In genomic region chr4:2252530-2252924, GRCh38 we compare ENCODE assay signal across 2 cellular contexts.
TF ChIP-seq lines count a peak whose summit lies in the region.

No MANE protein-coding gene starts in this region.

TF ChIP-seq in SK-N-SH, 30 proteins besides CTCF, POLR2A, EP300 and RAD21 (continued from another document):
- TF ChIP-seq REST (IDR thresholded peaks at IDR 0.05; ENCODE audit: low read depth, low read length) (no peak), USF2 (IDR thresholded peaks at IDR 0.05; ENCODE audit: borderline replicate concordance, low read depth, low read length) (no peak), ZBTB33 (IDR thresholded peaks at IDR 0.05; ENCODE audit: borderline replicate concordance, low read depth) (no peak), TEAD4 (IDR thresholded peaks at IDR 0.05; ENCODE audit: borderline replicate concordance, insufficient read depth) (no peak), ELF1 (IDR thresholded peaks at IDR 0.05) (no peak), RCOR1 (IDR thresholded peaks at IDR 0.05; ENCODE audit: low read length) (no peak)

TF ChIP-seq in SK-N-SH treated with all-trans-retinoic acid at 6 μM for 48 hours, 23 proteins besides CTCF, POLR2A, EP300 and RAD21 (continued from another document):
- TF ChIP-seq, protein P1, sequence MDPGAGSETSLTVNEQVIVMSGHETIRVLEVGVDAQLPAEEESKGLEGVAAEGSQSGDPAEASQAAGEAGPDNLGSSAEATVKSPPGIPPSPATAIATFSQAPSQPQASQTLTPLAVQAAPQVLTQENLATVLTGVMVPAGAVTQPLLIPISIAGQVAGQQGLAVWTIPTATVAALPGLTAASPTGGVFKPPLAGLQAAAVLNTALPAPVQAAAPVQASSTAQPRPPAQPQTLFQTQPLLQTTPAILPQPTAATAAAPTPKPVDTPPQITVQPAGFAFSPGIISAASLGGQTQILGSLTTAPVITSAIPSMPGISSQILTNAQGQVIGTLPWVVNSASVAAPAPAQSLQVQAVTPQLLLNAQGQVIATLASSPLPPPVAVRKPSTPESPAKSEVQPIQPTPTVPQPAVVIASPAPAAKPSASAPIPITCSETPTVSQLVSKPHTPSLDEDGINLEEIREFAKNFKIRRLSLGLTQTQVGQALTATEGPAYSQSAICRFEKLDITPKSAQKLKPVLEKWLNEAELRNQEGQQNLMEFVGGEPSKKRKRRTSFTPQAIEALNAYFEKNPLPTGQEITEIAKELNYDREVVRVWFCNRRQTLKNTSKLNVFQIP (CRISPR knock-in tag; IDR thresholded peaks at IDR 0.05; ENCODE audit: borderline replicate concordance, low read depth) = no peak
- TF ChIP-seq ESRRG (CRISPR knock-in tag; IDR thresholded peaks at IDR 0.05) = no peak
- TF ChIP-seq ZNF565 (CRISPR knock-in tag; conservative IDR thresholded peaks at IDR 0.05; ENCODE audit: low read depth) = no peak
- TF ChIP-seq, protein P2, sequence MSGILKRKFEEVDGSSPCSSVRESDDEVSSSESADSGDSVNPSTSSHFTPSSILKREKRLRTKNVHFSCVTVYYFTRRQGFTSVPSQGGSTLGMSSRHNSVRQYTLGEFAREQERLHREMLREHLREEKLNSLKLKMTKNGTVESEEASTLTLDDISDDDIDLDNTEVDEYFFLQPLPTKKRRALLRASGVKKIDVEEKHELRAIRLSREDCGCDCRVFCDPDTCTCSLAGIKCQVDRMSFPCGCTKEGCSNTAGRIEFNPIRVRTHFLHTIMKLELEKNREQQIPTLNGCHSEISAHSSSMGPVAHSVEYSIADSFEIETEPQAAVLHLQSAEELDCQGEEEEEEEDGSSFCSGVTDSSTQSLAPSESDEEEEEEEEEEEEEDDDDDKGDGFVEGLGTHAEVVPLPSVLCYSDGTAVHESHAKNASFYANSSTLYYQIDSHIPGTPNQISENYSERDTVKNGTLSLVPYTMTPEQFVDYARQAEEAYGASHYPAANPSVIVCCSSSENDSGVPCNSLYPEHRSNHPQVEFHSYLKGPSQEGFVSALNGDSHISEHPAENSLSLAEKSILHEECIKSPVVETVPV (CRISPR knock-in tag; IDR thresholded peaks at IDR 0.05) = no peak
- no peak for TF ChIP-seq SNAI2 (CRISPR knock-in tag; IDR thresholded peaks at IDR 0.05)
